Comparison of ENCODE assay signal across 14 cellular contexts in the genomic region with DNA sequence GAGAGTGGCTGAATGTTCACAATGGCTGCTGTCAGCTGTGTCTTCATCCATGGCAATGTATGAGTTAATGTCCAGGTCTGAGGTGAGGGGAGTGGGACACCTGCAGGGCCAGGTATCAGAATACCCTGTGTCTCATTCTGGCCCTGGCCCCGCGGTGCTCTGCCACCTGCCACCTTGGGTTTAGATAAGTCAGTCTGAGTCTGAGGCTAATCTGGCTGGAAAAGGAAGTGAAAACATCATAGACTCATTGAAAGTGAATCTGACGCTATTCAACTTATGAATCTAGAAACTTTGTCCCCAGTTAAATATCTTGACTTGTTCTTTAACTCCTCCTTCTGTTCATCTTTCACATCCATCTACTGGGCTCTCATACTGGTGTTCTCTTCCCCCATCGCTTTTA.
A peak's percentile ranks its signal among the peaks of the same experiment; 100 is the strongest.
DNase-seq lines count a peak whose midpoint lies in the region; ATAC-seq, FAIRE-seq and TF ChIP-seq lines count a peak whose summit lies in the region.
"Had no signal": no experiment of that assay in that cellular context is flagged by ENCODE, and none has a peak within 500 bp of the region (broad histone marks: within the 10 kb centered on the region; RNA-seq: fewer than 3 reads in every experiment).

No MANE protein-coding gene starts in this region.

- no peaks in the 10 kb centered on the region for H3K9me3 ChIP-seq in GM12878 (replicated peaks; ENCODE audit: control insufficient read depth, insufficient read depth, low read length)
- H3K9me3 ChIP-seq in esophagus muscularis mucosa = no peaks in the 10 kb centered on the region

- no peaks in the 10 kb centered on the region for H3K79me2 ChIP-seq in GM12878 (ENCODE audit: control insufficient read depth, insufficient read depth, low read length)

- no peaks in the 10 kb centered on the region for H3K4me1 Mint-ChIP-seq in natural killer cell treated with Interleukin-12 subunit alpha and Interleukin-12 subunit beta and Interleukin-15 and Interleukin-18, amount 100 ng/mL, for 72 hours (ENCODE audit: low read depth in 2 of 2)
- H3K4me1 Mint-ChIP-seq: WTC11 had no signal

- no peaks in the 10 kb centered on the region for H4K20me1 ChIP-seq in GM12878 (ENCODE audit: control insufficient read depth, insufficient read depth)

- 8% methylated on average over 4 of the region's 4 CpGs for WGBS in GM12878 (ENCODE audit: insufficient coverage, insufficient replicate concordance, low lambda C conversion rate, missing lambda C conversion rate)
- 91% methylated on average over 4 of the region's 4 CpGs for WGBS in esophagus muscularis mucosa

- BruUV-seq in GM12878 (replicated peaks; lab: Mats Ljungman, UMichigan) = no TSS peak

- DNase-seq in GM12878 (ENCODE audit: low read depth, low spot score) (peak; percentile 56), esophagus muscularis mucosa (ENCODE audit: extremely low spot score) (no peak), inferior parietal cortex (ENCODE audit: extremely low spot score) (no peak)
- DNase-seq in stimulated activated CD4-positive, alpha-beta T cell treated with anti-CD3 and anti-CD28 coated beads, Interleukin-2, amount 100 ng/mL, for 48 hours = no peak
- DNase-seq in natural killer cell treated with Interleukin-12 subunit alpha and Interleukin-12 subunit beta and Interleukin-15 and Interleukin-18, amount 100 ng/mL, for 72 hours (ENCODE audit: low spot score) = no peak
- DNase-seq: COR-L47, midbrain, NCI-H2171 had no signal

- in situ Hi-C loops in GM12878 (cut with MboI) = no loop called here

- H3K27ac ChIP-seq in GM12878 (ENCODE audit: control insufficient read depth, insufficient read depth) = no peak overlapping the region; the same call in 1 of the 2 replicates
- H3K27ac ChIP-seq in esophagus muscularis mucosa (replicated peaks in 1 of 4) = no peak overlapping the region

- no peak overlapping the region for H3K27ac Mint-ChIP-seq in natural killer cell treated with Interleukin-12 subunit alpha and Interleukin-12 subunit beta and Interleukin-15 and Interleukin-18, amount 100 ng/mL, for 72 hours
- H3K27ac Mint-ChIP-seq: IgD-negative memory B cell, type B pancreatic cell, WTC11 had no signal

- no peak overlapping the region for H3K4me3 Mint-ChIP-seq in natural killer cell treated with Interleukin-12 subunit alpha and Interleukin-12 subunit beta and Interleukin-15 and Interleukin-18, amount 100 ng/mL, for 72 hours
- H3K4me3 Mint-ChIP-seq: type B pancreatic cell, WTC11 had no signal

- H3K4me3 ChIP-seq in GM12878 = no peak overlapping the region
- H3K4me3 ChIP-seq in esophagus muscularis mucosa = no peak overlapping the region

- H3K4me1 ChIP-seq in GM12878 (ENCODE audit: control insufficient read depth, insufficient read depth, low read length) (peaks cover 9% of the 10 kb centered on the region), esophagus muscularis mucosa (peaks cover 0 to 4% (median 2%) of the 10 kb centered on the region in 4 donors)

- H3K27me3 ChIP-seq in GM12878 (replicated peaks in 1 of 2; ENCODE audit: control insufficient read depth in 2 of 2, insufficient read depth in 2 of 2, low read length in 1 of 2) (no peaks in the 10 kb centered on the region), esophagus muscularis mucosa (no peaks in the 10 kb centered on the region)

- ATAC-seq in GM19025 (IDR thresholded peaks at IDR 0.05; ENCODE audit: low read depth, unreplicated experiment) (peak; percentile 95), GM21619 (IDR thresholded peaks at IDR 0.05; ENCODE audit: unreplicated experiment) (peak; percentile 97), HG03097 (IDR thresholded peaks at IDR 0.05; ENCODE audit: low FRiP score, unreplicated experiment) (peak; percentile 96), GM12878 (peak; percentile 99)
- ATAC-seq in natural killer cell treated with Interleukin-12 subunit alpha and Interleukin-12 subunit beta and Interleukin-15 and Interleukin-18, amount 100 ng/mL, for 72 hours = no peak
- ATAC-seq: WTC11 had no signal

- TF ChIP-seq POLR2A in GM12878 (IDR thresholded peaks at IDR 0.05; ENCODE audit: low read depth, low read length) (no peak), esophagus muscularis mucosa (IDR thresholded peaks at IDR 0.05; ENCODE audit: low read depth) (no peak)

- TF ChIP-seq CTCF in GM12878 (IDR thresholded peaks at IDR 0.05 in 2 of 3, conservative IDR thresholded peaks at IDR 0.05 in 1 of 3; ENCODE audit: control insufficient read depth in 2 of 3, extremely low read depth in 1 of 3, insufficient read depth in 1 of 3, low read depth in 3 of 3, low read length in 3 of 3) = peak in 1 of 3 experiments; percentile 7; a peak in 1 of 6 replicates
- no peak for TF ChIP-seq CTCF in esophagus muscularis mucosa (IDR thresholded peaks at IDR 0.05)

- no peak for TF ChIP-seq RAD21 in GM12878 (IDR thresholded peaks at IDR 0.05; ENCODE audit: insufficient read depth, low read depth, low read length)

- CTCF ChIA-PET in GM12878 (lab: Yijun Ruan, JAX) = no interaction called here

- no peaks in the 10 kb centered on the region for H3K36me3 ChIP-seq in GM12878 (ENCODE audit: control insufficient read depth in 2 of 2, insufficient read depth in 2 of 2, low read length in 1 of 2)
- no peaks in the 10 kb centered on the region for H3K36me3 ChIP-seq in esophagus muscularis mucosa

- RAD21 ChIA-PET in GM12878 (lab: Charles Lee; ENCODE audit: unreplicated experiment) = no interaction called here

- H3K27me3 Mint-ChIP-seq in natural killer cell treated with Interleukin-12 subunit alpha and Interleukin-12 subunit beta and Interleukin-15 and Interleukin-18, amount 100 ng/mL, for 72 hours = no peaks in the 10 kb centered on the region
- H3K27me3 Mint-ChIP-seq: IgD-negative memory B cell, type B pancreatic cell had no signal

- H2AFZ ChIP-seq in GM12878 (ENCODE audit: control insufficient read depth, low read depth, low read length) = peak overlapping the region; percentile 31

- H3K9me3 Mint-ChIP-seq in natural killer cell treated with Interleukin-12 subunit alpha and Interleukin-12 subunit beta and Interleukin-15 and Interleukin-18, amount 100 ng/mL, for 72 hours = peaks cover 3% of the 10 kb centered on the region
- H3K9me3 Mint-ChIP-seq: WTC11 had no signal

- peak overlapping the region; percentile 53 for H3K4me2 ChIP-seq in GM12878 (ENCODE audit: control insufficient read depth, insufficient read depth)

- H3K36me3 Mint-ChIP-seq in natural killer cell treated with Interleukin-12 subunit alpha and Interleukin-12 subunit beta and Interleukin-15 and Interleukin-18, amount 100 ng/mL, for 72 hours = no peaks in the 10 kb centered on the region
- H3K36me3 Mint-ChIP-seq: type B pancreatic cell, WTC11 had no signal

- no peak overlapping the region for H3K9ac ChIP-seq in GM12878 (ENCODE audit: control insufficient read depth, insufficient read depth, low read length)

- POLR2A ChIA-PET in GM12878 (lab: Charles Lee) = no interaction called here

- intact Hi-C loops in GM12878 (cut with micrococcal nuclease; ENCODE audit: unreplicated experiment) = loop anchor here (2.0 kb wide), 1 partner anchor 266 kb away; no protein-coding TSS in a partner anchor
- intact Hi-C loops in esophagus muscularis mucosa (cut with DNase I) = no loop called here

- TF ChIP-seq EP300 in GM12878 (IDR thresholded peaks at IDR 0.05; ENCODE audit: borderline replicate concordance in 1 of 2, control insufficient read depth in 1 of 2, low read depth in 2 of 2, low read length in 2 of 2) = peak in 1 of 2 experiments; percentile 91; a peak in 3 of 4 replicates
- TF ChIP-seq EP300 in esophagus muscularis mucosa (IDR thresholded peaks at IDR 0.05) = no peak

- SMC1A ChIA-PET in GM12878 (lab: Charles Lee; ENCODE audit: uncharacterized antibody, unreplicated experiment) = interaction anchor here (1.0 to 1.1 kb wide), 3 partner anchors 14 to 265 kb away, joined by 3 read pairs; no protein-coding TSS in a partner anchor

- FAIRE-seq in GM12878 (lab: Jason Lieb, UNC) = peak; percentile 90

TF ChIP-seq in GM12878, 131 proteins besides CTCF, POLR2A, EP300 and RAD21 (continues in another document):
- no peak for TF ChIP-seq CEBPZ (IDR thresholded peaks at IDR 0.05; ENCODE audit: low read depth, low read length)
- TF ChIP-seq IRF4 (IDR thresholded peaks at IDR 0.05; ENCODE audit: low read depth, low read length) = peak; percentile 64; the same call in 1 of the 2 replicates
- TF ChIP-seq SIX5 (IDR thresholded peaks at IDR 0.05; ENCODE audit: low read depth, low read length, severe bottlenecking) = no peak
- TF ChIP-seq, protein P1, sequence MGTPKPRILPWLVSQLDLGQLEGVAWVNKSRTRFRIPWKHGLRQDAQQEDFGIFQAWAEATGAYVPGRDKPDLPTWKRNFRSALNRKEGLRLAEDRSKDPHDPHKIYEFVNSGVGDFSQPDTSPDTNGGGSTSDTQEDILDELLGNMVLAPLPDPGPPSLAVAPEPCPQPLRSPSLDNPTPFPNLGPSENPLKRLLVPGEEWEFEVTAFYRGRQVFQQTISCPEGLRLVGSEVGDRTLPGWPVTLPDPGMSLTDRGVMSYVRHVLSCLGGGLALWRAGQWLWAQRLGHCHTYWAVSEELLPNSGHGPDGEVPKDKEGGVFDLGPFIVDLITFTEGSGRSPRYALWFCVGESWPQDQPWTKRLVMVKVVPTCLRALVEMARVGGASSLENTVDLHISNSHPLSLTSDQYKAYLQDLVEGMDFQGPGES (IDR thresholded peaks at IDR 0.05) = no peak
- no peak for TF ChIP-seq JUND (IDR thresholded peaks at IDR 0.05; ENCODE audit: low read depth, low read length)
- TF ChIP-seq ATF7 (IDR thresholded peaks at IDR 0.05; ENCODE audit: low read depth) = peak; percentile 74

Comparison
In these comparisons a context has a peak if more than half of its experiments do, and no peak if none do; other contexts are left out.
1. ATAC-seq: peak in GM19025 (single experiment), GM21619 (single experiment), HG03097 (single experiment) and GM12878 (single experiment); none in natural killer cell treated with Interleukin-12 subunit alpha and Interleukin-12 subunit beta and Interleukin-15 and Interleukin-18, amount 100 ng/mL, for 72 hours (0 of 2).